Comparison of ENCODE assay signal across 8 cellular contexts in genomic region chr2:131682122-131682944, GRCh38.
A peak's percentile ranks its signal among the peaks of the same experiment; 100 is the strongest.
DNase-seq lines count a peak whose midpoint lies in the region; ATAC-seq lines count a peak whose summit lies in the region.

No MANE protein-coding gene starts in this region.

- DNase-seq in NCI-H2196 (lab: John Stamatoyannopoulos, UW; ENCODE audit: unreplicated experiment) (peak; percentile 51), cerebellum (ENCODE audit: low spot score) (peak; percentile 70), kidney glomerular epithelial cell (lab: John Stamatoyannopoulos, UW) (peak; percentile 76)
- DNase-seq in activated CD4-positive, alpha-beta T cell treated with anti-CD3 and anti-CD28 coated beads for 1 hour: peak; percentile 48
- DNase-seq in stimulated activated CD4-positive, alpha-beta T cell treated with anti-CD3 and anti-CD28 coated beads, Interleukin-1b, Interleukin-23, amount 100 ng/mL, for 1 hour (ENCODE audit: low read depth in 2 of 2): peak; percentile 24 to 46

- H3K79me2 ChIP-seq in ACC112 (ENCODE audit: control insufficient read depth, insufficient read depth, low read length, unreplicated experiment): peaks cover 30% of the 10 kb centered on the region

- peaks cover 32% of the 10 kb centered on the region for H3K4me1 ChIP-seq in ACC112 (ENCODE audit: control insufficient read depth, insufficient read depth, low read length, unreplicated experiment)

- H2AFZ ChIP-seq in ACC112 (ENCODE audit: low read length, unreplicated experiment): peak overlapping the region; percentile 39

- H3K27me3 ChIP-seq in ACC112 (ENCODE audit: insufficient read depth, low read length): no peaks in the 10 kb centered on the region

- H3K4me3 ChIP-seq in ACC112 (ENCODE audit: low read depth, low read length): peak overlapping the region; percentile 83

- ATAC-seq in GM18861 (IDR thresholded peaks at IDR 0.05; ENCODE audit: unreplicated experiment): peak; percentile 98
- ATAC-seq in HG03066 (IDR thresholded peaks at IDR 0.05; ENCODE audit: low read depth, unreplicated experiment): peak; percentile 99

- H3K27ac ChIP-seq in ACC112 (ENCODE audit: low read depth, low read length): peak overlapping the region; percentile 47

- 0 out of 2 replicates have a peak, but pooled peaks cover 5% of the 10 kb centered on the region for H3K36me3 ChIP-seq in ACC112 (ENCODE audit: insufficient read depth, low read length)

Comparison
In these comparisons a context has a peak if more than half of its experiments do, and no peak if none do; other contexts are left out.
1. Peak in every context shown above with its lines: DNase-seq, ATAC-seq, H3K4me3 ChIP-seq and H3K27ac ChIP-seq.